8 cellular contexts compared by ENCODE assay signal in genomic region chr16:4117250-4117578, GRCh38. TPM values are rescaled to one million over a fixed set of nuclear protein-coding genes. Genes with fewer than 3 reads are reported as not detected.
A peak's percentile ranks its signal among the peaks of the same experiment; 100 is the strongest.
DNase-seq lines count a peak whose midpoint lies in the region; ATAC-seq and TF ChIP-seq lines count a peak whose summit lies in the region.

No MANE protein-coding gene starts in this region.

- peak overlapping the region; percentile 9 for H3K27ac Mint-ChIP-seq in Caco-2 (ENCODE audit: unreplicated experiment)
- peak overlapping the region; percentile 57 for H3K27ac Mint-ChIP-seq in progenitor cell of endocrine pancreas

- H3K9me3 ChIP-seq in Caco-2 = no peaks in the 10 kb centered on the region
- H3K9me3 ChIP-seq in esophagus muscularis mucosa = no peaks in the 10 kb centered on the region

- H3K4me3 ChIP-seq in Caco-2 (ENCODE audit: low read depth, low read length) = peak overlapping the region; percentile 62
- peak overlapping the region; percentile 82 to 94 (median 86) for H3K4me3 ChIP-seq in esophagus muscularis mucosa

- H3K27ac ChIP-seq in RWPE1 (peak overlapping the region; percentile 77), esophagus muscularis mucosa (replicated peaks in 1 of 4) (peak overlapping the region; percentile 82 to 89 (median 87))

- POLR2A ChIA-PET in Caco-2 (lab: Charles Lee) (no interaction called here), RWPE1 (lab: Yijun Ruan, JAX; ENCODE audit: low non-redundant PET) (no interaction called here)

- CTCF ChIA-PET in Caco-2 (lab: Charles Lee) (no interaction called here), RWPE1 (lab: Yijun Ruan, JAX) (no interaction called here)

- H3K4me1 Mint-ChIP-seq in Caco-2 (ENCODE audit: low read depth, unreplicated experiment) (peaks cover 10% of the 10 kb centered on the region), progenitor cell of endocrine pancreas (ENCODE audit: low read depth) (peaks cover 5% of the 10 kb centered on the region)

- intact Hi-C loops in Caco-2 (cut with micrococcal nuclease; ENCODE audit: unreplicated experiment) (no loop called here), esophagus muscularis mucosa (cut with DNase I) (loop anchor here (5.0 to 10.0 kb wide), 4 partner anchors 62 to 135 kb away; no protein-coding TSS in a partner anchor)

- BruUV-seq in Caco-2 (replicated peaks; lab: Mats Ljungman, UMichigan) = no TSS peak

- 92% methylated on average over 12 of the region's 12 CpGs for WGBS in esophagus muscularis mucosa

- peaks cover 5% of the 10 kb centered on the region; the same call in 1 of the 2 replicates for H3K4me1 ChIP-seq in Caco-2
- H3K4me1 ChIP-seq in esophagus muscularis mucosa = peaks cover 23 to 44% (median 42%) of the 10 kb centered on the region in 4 donors

- DNase-seq in Caco-2 (no peak), RWPE1 (ENCODE audit: low spot score) (no peak), esophagus muscularis mucosa (ENCODE audit: extremely low spot score) (no peak), progenitor cell of endocrine pancreas (ENCODE audit: low spot score, unreplicated experiment) (no peak), DMS153 treated with DMSO at 0.1 percent for 48 hours (lab: John Stamatoyannopoulos, UW; ENCODE audit: unreplicated experiment) (no peak)
- no peak for DNase-seq in activated CD4-positive, CD25-positive, alpha-beta regulatory T cell treated with anti-CD3 and anti-CD28 coated beads, Interleukin-2, amount 50 U/mL, for 72 hours

- H3K27me3 Mint-ChIP-seq in Caco-2 (ENCODE audit: insufficient read depth, unreplicated experiment) (no peaks in the 10 kb centered on the region), progenitor cell of endocrine pancreas (peaks cover 50% of the 10 kb centered on the region)

- TF ChIP-seq POLR2A in esophagus muscularis mucosa (IDR thresholded peaks at IDR 0.05; ENCODE audit: low read depth) = no peak

- TF ChIP-seq CTCF in Caco-2 (IDR thresholded peaks at IDR 0.05; ENCODE audit: insufficient read depth in 1 of 2, low read depth in 1 of 2, low read length in 1 of 2, severe bottlenecking in 1 of 2, unreplicated experiment in 1 of 2) (no peak), RWPE1 (conservative IDR thresholded peaks at IDR 0.05; ENCODE audit: low read depth) (no peak), esophagus muscularis mucosa (IDR thresholded peaks at IDR 0.05) (no peak), progenitor cell of endocrine pancreas (IDR thresholded peaks at IDR 0.05; ENCODE audit: unreplicated experiment) (no peak)

- H3K27me3 ChIP-seq in Caco-2 (replicated peaks; ENCODE audit: control insufficient read depth, insufficient read depth, low read length) = no peaks in the 10 kb centered on the region
- no peaks in the 10 kb centered on the region for H3K27me3 ChIP-seq in esophagus muscularis mucosa

- H3K4me3 Mint-ChIP-seq in Caco-2 (ENCODE audit: unreplicated experiment) (peak overlapping the region; percentile 73), progenitor cell of endocrine pancreas (ENCODE audit: low read depth) (peak overlapping the region; percentile 71)

- H3K9me3 Mint-ChIP-seq in Caco-2 (ENCODE audit: unreplicated experiment) = no peaks in the 10 kb centered on the region
- H3K9me3 Mint-ChIP-seq in progenitor cell of endocrine pancreas (ENCODE audit: low read depth) = no peaks in the 10 kb centered on the region

- ATAC-seq in HG03439 (IDR thresholded peaks at IDR 0.05; ENCODE audit: unreplicated experiment) = no peak
- ATAC-seq in GM21619 (IDR thresholded peaks at IDR 0.05; ENCODE audit: unreplicated experiment) = no peak

- H3K36me3 ChIP-seq in Caco-2 (ENCODE audit: control insufficient read depth, insufficient read depth, low read length) = no peaks in the 10 kb centered on the region
- no peaks in the 10 kb centered on the region for H3K36me3 ChIP-seq in esophagus muscularis mucosa

- H3K36me3 Mint-ChIP-seq in Caco-2 (ENCODE audit: insufficient read depth, unreplicated experiment) (peaks cover 12% of the 10 kb centered on the region), progenitor cell of endocrine pancreas (ENCODE audit: insufficient read depth) (peaks cover 6% of the 10 kb centered on the region)

- no peak for TF ChIP-seq EP300 in esophagus muscularis mucosa (IDR thresholded peaks at IDR 0.05)

RNA-seq across cellular contexts. Expression of gene ADCY9, which starts 1.0 kb away (rescaled TPM):
- 11.5 and 12.6 TPM in 2 replicates for total RNA-seq in Caco-2 (2022)
- 10 to 100 TPM; 35.8 to 72.9 (median 55.7) TPM for total RNA-seq in esophagus muscularis mucosa
- total RNA-seq in progenitor cell of endocrine pancreas = 4.9 and 6.9 TPM in 2 replicates
